Comparison of ENCODE assay signal across 9 cellular contexts in genomic region chr1:26277719-26278118, GRCh38. TPM values are rescaled to one million over a fixed set of nuclear protein-coding genes. Genes with fewer than 3 reads are reported as not detected.
DNase-seq lines count a peak whose midpoint lies in the region; ATAC-seq, FAIRE-seq and TF ChIP-seq lines count a peak whose summit lies in the region.
"Had no signal": no experiment of that assay in that cellular context is flagged by ENCODE, and none has a peak within 500 bp of the region (broad histone marks: within the 10 kb centered on the region; RNA-seq: fewer than 3 reads in every experiment).

No MANE protein-coding gene starts in this region.

- H3K36me3 Mint-ChIP-seq in T-helper 2 cell treated with Interferon-gamma antibody and Interleukin-4, amounts not matched to agents 5 μg/mL and 100 μg/mL, for 36 hours (ENCODE audit: low read depth): peaks cover 65% of the 10 kb centered on the region
- peaks cover 69% of the 10 kb centered on the region for H3K36me3 Mint-ChIP-seq in activated T-helper 2 cell treated with anti-CD3 and anti-CD28 coated beads, Interferon-gamma antibody, Interleukin-2, Interleukin-4, amounts not matched to agents 10 μg/mL and 5 μg/mL and 100 μg/mL, durations not matched to agents 14 hours and 24 hours and 36 hours (ENCODE audit: low read depth)

- peaks cover 58% of the 10 kb centered on the region for H3K4me1 Mint-ChIP-seq in T-helper 2 cell treated with Interferon-gamma antibody and Interleukin-4, amounts not matched to agents 5 μg/mL and 100 μg/mL, for 36 hours (ENCODE audit: low read depth)
- peaks cover 65% of the 10 kb centered on the region for H3K4me1 Mint-ChIP-seq in activated T-helper 2 cell treated with anti-CD3 and anti-CD28 coated beads, Interferon-gamma antibody, Interleukin-2, Interleukin-4, amounts not matched to agents 10 μg/mL and 5 μg/mL and 100 μg/mL, durations not matched to agents 14 hours and 24 hours and 36 hours (ENCODE audit: low read depth)

- TF ChIP-seq POLR2A in lower leg skin (IDR thresholded peaks at IDR 0.05): no peak

- H3K4me3 Mint-ChIP-seq in T-helper 2 cell treated with Interferon-gamma antibody and Interleukin-4, amounts not matched to agents 5 μg/mL and 100 μg/mL, for 36 hours: peak overlapping the region; percentile 85
- peak overlapping the region; percentile 41 for H3K4me3 Mint-ChIP-seq in activated T-helper 2 cell treated with anti-CD3 and anti-CD28 coated beads, Interferon-gamma antibody, Interleukin-2, Interleukin-4, amounts not matched to agents 10 μg/mL and 5 μg/mL and 100 μg/mL, durations not matched to agents 14 hours and 24 hours and 36 hours (ENCODE audit: low read depth)

- peak overlapping the region; percentile 1 to 23 for H3K27ac ChIP-seq in kidney (ENCODE audit: low read depth in 2 of 2, low read length in 2 of 2)
- H3K27ac ChIP-seq in subcutaneous abdominal adipose tissue (ENCODE audit: low read depth, low read length): peak overlapping the region; percentile 96

- no peaks in the 10 kb centered on the region for H3K9me3 Mint-ChIP-seq in T-helper 2 cell treated with Interferon-gamma antibody and Interleukin-4, amounts not matched to agents 5 μg/mL and 100 μg/mL, for 36 hours
- no peaks in the 10 kb centered on the region for H3K9me3 Mint-ChIP-seq in activated T-helper 2 cell treated with anti-CD3 and anti-CD28 coated beads, Interferon-gamma antibody, Interleukin-2, Interleukin-4, amounts not matched to agents 10 μg/mL and 5 μg/mL and 100 μg/mL, durations not matched to agents 14 hours and 24 hours and 36 hours

- no peak for DNase-seq in T-helper 2 cell treated with Interferon-gamma antibody and Interleukin-4, amounts not matched to agents 5 μg/mL and 100 μg/mL, for 36 hours (ENCODE audit: low spot score)
- no peak for DNase-seq in T-helper 2 cell
- no peak for DNase-seq in activated T-helper 2 cell treated with anti-CD3 and anti-CD28 coated beads, Interferon-gamma antibody, Interleukin-2, Interleukin-4, amounts not matched to agents 10 μg/mL and 5 μg/mL and 100 μg/mL, durations not matched to agents 14 hours and 24 hours and 36 hours (ENCODE audit: low spot score)
- no peak for DNase-seq in kidney
- no peak for DNase-seq in lower leg skin (ENCODE audit: low spot score in 2 of 2)
- DNase-seq in omental fat pad (ENCODE audit: low spot score): no peak

- peak overlapping the region in 1 of 2 donors; percentile 3 for H3K4me3 ChIP-seq in kidney (ENCODE audit: low read length in 2 of 2)
- no peak overlapping the region for H3K4me3 ChIP-seq in subcutaneous abdominal adipose tissue (ENCODE audit: low read depth in 1 of 5, low read length in 5 of 5)
- H3K4me3 ChIP-seq in lower leg skin (ENCODE audit: low read depth, poor library complexity, severe bottlenecking): no peak overlapping the region

- no peaks in the 10 kb centered on the region for H3K27me3 Mint-ChIP-seq in T-helper 2 cell treated with Interferon-gamma antibody and Interleukin-4, amounts not matched to agents 5 μg/mL and 100 μg/mL, for 36 hours (ENCODE audit: low read depth)
- no peaks in the 10 kb centered on the region for H3K27me3 Mint-ChIP-seq in activated T-helper 2 cell treated with anti-CD3 and anti-CD28 coated beads, Interferon-gamma antibody, Interleukin-2, Interleukin-4, amounts not matched to agents 10 μg/mL and 5 μg/mL and 100 μg/mL, durations not matched to agents 14 hours and 24 hours and 36 hours (ENCODE audit: low read depth)

- ATAC-seq in HG03442 (IDR thresholded peaks at IDR 0.05; ENCODE audit: unreplicated experiment): no peak
- no peak for ATAC-seq in omental fat pad (ENCODE audit: low FRiP score)

- peak overlapping the region; percentile 96 for H3K27ac Mint-ChIP-seq in T-helper 2 cell treated with Interferon-gamma antibody and Interleukin-4, amounts not matched to agents 5 μg/mL and 100 μg/mL, for 36 hours
- peak overlapping the region; percentile 97 for H3K27ac Mint-ChIP-seq in activated T-helper 2 cell treated with anti-CD3 and anti-CD28 coated beads, Interferon-gamma antibody, Interleukin-2, Interleukin-4, amounts not matched to agents 10 μg/mL and 5 μg/mL and 100 μg/mL, durations not matched to agents 14 hours and 24 hours and 36 hours

- H3K9ac ChIP-seq in kidney (ENCODE audit: low read length in 2 of 2) (no peak overlapping the region), subcutaneous abdominal adipose tissue (ENCODE audit: low read length in 5 of 5) (peak overlapping the region in 1 of 5 donors; percentile 49)

- H3K27me3 ChIP-seq in subcutaneous abdominal adipose tissue (ENCODE audit: control insufficient read depth in 5 of 5, insufficient read depth in 4 of 5, low read length in 5 of 5): no peaks in the 10 kb centered on the region

- H3K36me3 ChIP-seq in kidney (ENCODE audit: control insufficient read depth in 1 of 2, insufficient read depth in 2 of 2, low read length in 2 of 2) (no peaks in the 10 kb centered on the region), subcutaneous abdominal adipose tissue (ENCODE audit: control insufficient read depth in 5 of 5, insufficient read depth in 5 of 5, low read length in 5 of 5) (peaks cover 0 to 16% (median 14%) of the 10 kb centered on the region in 5 donors)

- intact Hi-C loops in activated T-helper 2 cell treated with anti-CD3 and anti-CD28 coated beads, Interferon-gamma antibody, Interleukin-2, Interleukin-4, amounts not matched to agents 10 μg/mL and 5 μg/mL and 100 μg/mL, durations not matched to agents 14 hours and 24 hours and 36 hours (cut with micrococcal nuclease): loop anchor here (5.0 kb wide), 3 partner anchors 85 to 195 kb away; partner anchors contain the start of gene HMGN2
- intact Hi-C loops in kidney (cut with DNase I): no loop called here
- intact Hi-C loops in lower leg skin (cut with DNase I; ENCODE audit: low total_unique reads): loop anchor here (5.0 kb wide), 1 partner anchor 1030 kb away; the partner anchor contains the start of gene RSRP1

- H3K4me1 ChIP-seq in kidney (ENCODE audit: control insufficient read depth in 1 of 2, insufficient read depth in 1 of 2, low read depth in 1 of 2, low read length in 2 of 2) (peaks cover 35 to 39% of the 10 kb centered on the region in 2 donors), subcutaneous abdominal adipose tissue (ENCODE audit: control insufficient read depth in 5 of 5, insufficient read depth in 5 of 5, low read length in 5 of 5) (peaks cover 18 to 76% (median 66%) of the 10 kb centered on the region in 5 donors)

- FAIRE-seq in kidney (lab: Jason Lieb, UNC): no peak
- FAIRE-seq: H1 had no signal

- TF ChIP-seq CTCF in kidney (IDR thresholded peaks at IDR 0.05; ENCODE audit: borderline replicate concordance, extremely low read depth, insufficient read depth) (no peak), lower leg skin (IDR thresholded peaks at IDR 0.05) (no peak), omental fat pad (IDR thresholded peaks at IDR 0.05) (no peak)

- H3K9me3 ChIP-seq in kidney (ENCODE audit: control insufficient read depth in 1 of 2, low read length in 2 of 2) (no peaks in the 10 kb centered on the region), subcutaneous abdominal adipose tissue (ENCODE audit: control insufficient read depth in 5 of 5, low read length in 5 of 5) (no peaks in the 10 kb centered on the region)

- 43 to 50% methylated on average over 1 of the region's 1 CpG for WGBS in lower leg skin, 2 donors

RNA-seq across cellular contexts. Expression of gene SH3BGRL3, which starts 2.2 kb away (rescaled TPM):
- total RNA-seq in activated T-helper 2 cell treated with anti-CD3 and anti-CD28 coated beads, Interferon-gamma antibody, Interleukin-2, Interleukin-4, amounts not matched to agents 10 μg/mL and 5 μg/mL and 100 μg/mL, durations not matched to agents 14 hours and 24 hours and 36 hours: 437 TPM in 2 replicates
- total RNA-seq in kidney (140 TPM), lower leg skin (10 to 100 TPM; 74.8 to 97.1 (median 78.3) TPM), omental fat pad (100 to 1,000 TPM in 1 of 4 donors, 10 to 100 TPM in 3; 42.4 to 124 (median 82.4) TPM)
- 180 TPM for polyA plus RNA-seq in kidney (ENCODE audit: insufficient read depth, low read depth, low replicate concordance)

RNA-seq across cellular contexts. Expression of gene UBXN11, which starts 28.7 kb away (rescaled TPM):
- total RNA-seq in activated T-helper 2 cell treated with anti-CD3 and anti-CD28 coated beads, Interferon-gamma antibody, Interleukin-2, Interleukin-4, amounts not matched to agents 10 μg/mL and 5 μg/mL and 100 μg/mL, durations not matched to agents 14 hours and 24 hours and 36 hours: 13.1 and 14.2 TPM in 2 replicates
- total RNA-seq in kidney: 55.0 TPM
- 30.2 TPM for polyA plus RNA-seq in kidney (ENCODE audit: insufficient read depth, low read depth, low replicate concordance)
- 1 to 10 TPM; 5.1 to 9.6 (median 5.8) TPM for total RNA-seq in lower leg skin
- total RNA-seq in omental fat pad: 10 to 100 TPM; 12.2 to 23.8 (median 17.7) TPM

RNA-seq across cellular contexts. Expression of gene CD52, which starts 40.0 kb away (rescaled TPM):
- total RNA-seq in activated T-helper 2 cell treated with anti-CD3 and anti-CD28 coated beads, Interferon-gamma antibody, Interleukin-2, Interleukin-4, amounts not matched to agents 10 μg/mL and 5 μg/mL and 100 μg/mL, durations not matched to agents 14 hours and 24 hours and 36 hours: 237 and 243 TPM in 2 replicates
- total RNA-seq in kidney: 30.8 TPM
- 13.2 TPM for polyA plus RNA-seq in kidney (ENCODE audit: insufficient read depth, low read depth, low replicate concordance)
- total RNA-seq in lower leg skin: 1 to 10 TPM in 3 of 4 donors, not detected in 1; 2.0 to 6.1 (median 3.5) TPM
- 100 to 1,000 TPM in 1 of 4 donors, 10 to 100 TPM in 1, 1 to 10 TPM in 1, not detected in 1; 4.3 to 227 (median 13.2) TPM for total RNA-seq in omental fat pad

RNA-seq across cellular contexts. Expression of gene CEP85, which starts 43.7 kb away (rescaled TPM):
- 39.6 and 39.8 TPM in 2 replicates for total RNA-seq in activated T-helper 2 cell treated with anti-CD3 and anti-CD28 coated beads, Interferon-gamma antibody, Interleukin-2, Interleukin-4, amounts not matched to agents 10 μg/mL and 5 μg/mL and 100 μg/mL, durations not matched to agents 14 hours and 24 hours and 36 hours
- 8.5 TPM for total RNA-seq in kidney
- 8.4 TPM for polyA plus RNA-seq in kidney (ENCODE audit: insufficient read depth, low read depth, low replicate concordance)
- 10 to 100 TPM; 13.0 to 17.2 (median 14.1) TPM for total RNA-seq in lower leg skin
- total RNA-seq in omental fat pad: 1 to 10 TPM; 4.3 to 6.1 (median 5.3) TPM
